In genomic region chr2:129458451-129458850, GRCh38 we compare ENCODE assay signal across 19 cellular contexts.
"Had no signal": no experiment of that assay in that cellular context is flagged by ENCODE, and none has a peak within 500 bp of the region (broad histone marks: within the 10 kb centered on the region; RNA-seq: fewer than 3 reads in every experiment).

No MANE protein-coding gene starts in this region.

- DNase-seq: hippocampal formation; left lung; lower lobe of right lung; mammary epithelial cell; mesendoderm; naive B cell; natural killer cell; right lobe of liver; stimulated activated CD4-positive, alpha-beta T cell treated with anti-CD3 and anti-CD28 coated beads, Interleukin-1b, Interleukin-23, amount 100 ng/mL, for 48 hours; stimulated activated CD4-positive, alpha-beta T cell treated with anti-CD3 and anti-CD28 coated beads, Interleukin-2, amount 100 ng/mL, for 48 hours; stimulated activated CD4-positive, alpha-beta T cell treated with anti-CD3 and anti-CD28 coated beads, Interleukin-4, amount 100 ng/mL, for 4 hours; stimulated activated CD8-positive, alpha-beta memory T cell treated with anti-CD3 and anti-CD28 coated beads, Interleukin-4, amount 100 ng/mL, for 48 hours; stimulated activated naive CD4-positive, alpha-beta T cell treated with Interleukin-2 at 50 U/mL for 16 hours; stimulated activated naive CD8-positive, alpha-beta T cell treated with anti-CD3 and anti-CD28 coated beads, Interleukin-15, amount 100 ng/mL, for 72 hours; uterus had no signal

- H3K27ac Mint-ChIP-seq: mesothelial cell of epicardium; naive B cell; natural killer cell; progenitor cell of endocrine pancreas; stimulated activated memory B cell treated with anti-CD40 and anti-IgM and Interleukin-4, amounts not matched to agents 10 μg/mL and 1 μg/mL and 100 μg/mL, for 72 hours; stimulated activated naive CD8-positive, alpha-beta T cell treated with anti-CD3 and anti-CD28 coated beads, Interleukin-15, amount 100 ng/mL, for 72 hours; type B pancreatic cell had no signal

- H3K36me3 Mint-ChIP-seq: mesothelial cell of epicardium; naive B cell; natural killer cell; stimulated activated memory B cell treated with anti-CD40 and anti-IgM and Interleukin-4, amounts not matched to agents 10 μg/mL and 1 μg/mL and 100 μg/mL, for 72 hours; type B pancreatic cell had no signal

- H3K4me3 Mint-ChIP-seq: mesothelial cell of epicardium; naive B cell; natural killer cell; stimulated activated memory B cell treated with anti-CD40 and anti-IgM and Interleukin-4, amounts not matched to agents 10 μg/mL and 1 μg/mL and 100 μg/mL, for 72 hours; stimulated activated naive CD8-positive, alpha-beta T cell treated with anti-CD3 and anti-CD28 coated beads, Interleukin-15, amount 100 ng/mL, for 72 hours; type B pancreatic cell had no signal

- H3K27me3 Mint-ChIP-seq: stimulated activated memory B cell treated with anti-CD40 and anti-IgM and Interleukin-4, amounts not matched to agents 10 μg/mL and 1 μg/mL and 100 μg/mL, for 72 hours; stimulated activated naive CD8-positive, alpha-beta T cell treated with anti-CD3 and anti-CD28 coated beads, Interleukin-15, amount 100 ng/mL, for 72 hours had no signal

- H3K4me1 Mint-ChIP-seq: mesothelial cell of epicardium; naive B cell; natural killer cell; stimulated activated memory B cell treated with anti-CD40 and anti-IgM and Interleukin-4, amounts not matched to agents 10 μg/mL and 1 μg/mL and 100 μg/mL, for 72 hours; stimulated activated naive CD8-positive, alpha-beta T cell treated with anti-CD3 and anti-CD28 coated beads, Interleukin-15, amount 100 ng/mL, for 72 hours had no signal

- H3K9me3 Mint-ChIP-seq: naive B cell; natural killer cell; stimulated activated memory B cell treated with anti-CD40 and anti-IgM and Interleukin-4, amounts not matched to agents 10 μg/mL and 1 μg/mL and 100 μg/mL, for 72 hours; type B pancreatic cell had no signal
